In the genomic region with DNA sequence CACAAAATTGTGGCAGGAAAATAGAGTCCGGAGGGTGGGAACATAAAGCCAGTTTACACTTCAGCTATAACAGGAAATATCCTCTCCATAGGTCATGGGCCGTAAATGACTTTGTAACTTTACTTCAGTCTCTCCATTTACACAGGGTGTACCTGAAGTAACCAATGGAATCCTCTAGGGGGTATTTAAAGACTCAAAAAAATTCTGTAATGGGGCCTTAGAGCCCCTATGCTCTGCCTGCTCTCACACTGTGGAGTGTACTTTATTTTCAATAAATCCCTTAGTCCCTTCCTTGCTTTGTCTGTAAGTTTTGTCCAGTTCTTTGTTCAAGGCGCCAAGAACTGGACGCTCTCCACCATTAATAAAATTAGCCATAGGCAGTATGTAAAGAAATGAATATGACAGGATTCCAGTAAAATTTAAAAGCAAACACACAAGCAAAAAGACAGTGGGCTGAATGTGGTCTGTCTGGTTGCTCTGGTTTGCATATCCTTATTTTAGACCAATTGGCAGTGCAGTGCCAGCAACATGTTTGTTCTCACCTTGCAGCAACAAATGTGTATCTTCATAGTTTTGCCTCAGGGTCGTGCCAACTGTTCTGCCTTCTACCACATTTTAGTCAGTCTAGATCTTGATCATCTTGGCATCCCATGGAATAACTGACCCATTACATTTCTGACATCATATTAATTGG, we compare ENCODE assay signal across 16 cellular contexts.
"Had no signal": no experiment of that assay in that cellular context is flagged by ENCODE, and none has a peak within 500 bp of the region (broad histone marks: within the 10 kb centered on the region; RNA-seq: fewer than 3 reads in every experiment).

No MANE protein-coding gene starts in this region.

- H3K27ac Mint-ChIP-seq: activated CD8-positive, alpha-beta T cell treated with anti-CD3 and anti-CD28 coated beads, Interleukin-2, amount 10 ng/mL, durations not matched to agents 7 days and 5 days; activated naive CD8-positive, alpha-beta T cell; activated T-cell treated with anti-CD3 and anti-CD28 coated beads, Interleukin-2, amount 50 U/mL, for 72 hours; stimulated activated effector memory CD8-positive, alpha-beta T cell treated with anti-CD3 and anti-CD28 coated beads, Interleukin-12 subunit alpha, Interleukin-12 subunit beta, amount 100 ng/mL, for 72 hours; T-helper 2 cell treated with Interferon-gamma antibody and Interleukin-4, amounts not matched to agents 5 μg/mL and 100 μg/mL, for 36 hours had no signal

- ATAC-seq: activated CD8-positive, alpha-beta T cell treated with anti-CD3 and anti-CD28 coated beads, Interleukin-2, amount 10 ng/mL, durations not matched to agents 7 days and 5 days; activated T-cell treated with anti-CD3 and anti-CD28 coated beads, Interleukin-2, amount 50 U/mL, for 72 hours; body of pancreas; left cardiac atrium; pancreas; stimulated activated effector memory CD8-positive, alpha-beta T cell treated with anti-CD3 and anti-CD28 coated beads, Interleukin-12 subunit alpha, Interleukin-12 subunit beta, amount 100 ng/mL, for 72 hours had no signal

- H3K4me3 Mint-ChIP-seq: activated CD8-positive, alpha-beta T cell treated with anti-CD3 and anti-CD28 coated beads, Interleukin-2, amount 10 ng/mL, durations not matched to agents 7 days and 5 days; activated naive CD8-positive, alpha-beta T cell; activated T-cell treated with anti-CD3 and anti-CD28 coated beads, Interleukin-2, amount 50 U/mL, for 72 hours; stimulated activated effector memory CD8-positive, alpha-beta T cell treated with anti-CD3 and anti-CD28 coated beads, Interleukin-12 subunit alpha, Interleukin-12 subunit beta, amount 100 ng/mL, for 72 hours; T-helper 2 cell treated with Interferon-gamma antibody and Interleukin-4, amounts not matched to agents 5 μg/mL and 100 μg/mL, for 36 hours had no signal

- H3K36me3 ChIP-seq: pancreas had no signal

- H3K36me3 Mint-ChIP-seq: activated naive CD8-positive, alpha-beta T cell; stimulated activated effector memory CD8-positive, alpha-beta T cell treated with anti-CD3 and anti-CD28 coated beads, Interleukin-12 subunit alpha, Interleukin-12 subunit beta, amount 100 ng/mL, for 72 hours had no signal

- H3K27ac ChIP-seq: body of pancreas, pancreas had no signal

- H3K27me3 ChIP-seq: body of pancreas, pancreas had no signal

- H3K4me3 ChIP-seq: body of pancreas, lung, pancreas had no signal

- H3K4me1 ChIP-seq: body of pancreas, pancreas had no signal

- H3K4me1 Mint-ChIP-seq: stimulated activated effector memory CD8-positive, alpha-beta T cell treated with anti-CD3 and anti-CD28 coated beads, Interleukin-12 subunit alpha, Interleukin-12 subunit beta, amount 100 ng/mL, for 72 hours had no signal

- H3K27me3 Mint-ChIP-seq: activated naive CD8-positive, alpha-beta T cell had no signal

- DNase-seq: activated CD4-positive, alpha-beta T cell treated with anti-CD3 and anti-CD28 coated beads for 1 hour; activated CD8-positive, alpha-beta memory T cell treated with anti-CD3 and anti-CD28 coated beads, Interleukin-2, amount 50 U/mL, for 4 hours; activated CD8-positive, alpha-beta T cell treated with anti-CD3 and anti-CD28 coated beads, Interleukin-2, amount 10 ng/mL, durations not matched to agents 7 days and 5 days; activated gamma-delta T cell; activated T-cell treated with anti-CD3 and anti-CD28 coated beads, Interleukin-2, amount 50 U/mL, for 72 hours; amniotic stem cell; body of pancreas; caudate nucleus; head of caudate nucleus; left cardiac atrium; pancreas; retina had no signal

- H3K9me3 ChIP-seq: body of pancreas, pancreas had no signal
